In genomic region chr16:66717112-66717675, GRCh38 we compare ENCODE assay signal across 8 cellular contexts. TPM values are rescaled to one million over a fixed set of nuclear protein-coding genes. Genes with fewer than 3 reads are reported as not detected.
DNase-seq lines count a peak whose midpoint lies in the region; ATAC-seq and TF ChIP-seq lines count a peak whose summit lies in the region.

No MANE protein-coding gene starts in this region.

- TF ChIP-seq CTCF in PC-3 (conservative IDR thresholded peaks at IDR 0.05; ENCODE audit: low read depth, low read length) (peak; percentile 63), uterus (IDR thresholded peaks at IDR 0.05) (peak in 1 of 4 experiments; percentile 26)

- H3K36me3 ChIP-seq in PC-3 (ENCODE audit: low read depth, low read length): peaks cover 4% of the 10 kb centered on the region; the same call in 1 of the 2 replicates
- H3K36me3 ChIP-seq in uterus: no peaks in the 10 kb centered on the region

- no peaks in the 10 kb centered on the region; the same call in 1 of the 2 replicates for H4K20me1 ChIP-seq in PC-3 (ENCODE audit: low read length)

- intact Hi-C loops in PC-3 (cut with micrococcal nuclease) (no loop called here), uterus (cut with DNase I; ENCODE audit: low total_unique reads) (no loop called here)

- H3K27me3 ChIP-seq in PC-3 (ENCODE audit: low read length): no peaks in the 10 kb centered on the region
- no peaks in the 10 kb centered on the region for H3K27me3 ChIP-seq in uterus

- TF ChIP-seq POLR2A in uterus (IDR thresholded peaks at IDR 0.05): no peak

- H2AFZ ChIP-seq in PC-3 (ENCODE audit: low read length): no peak overlapping the region

- H3K4me2 ChIP-seq in PC-3 (ENCODE audit: low read length): no peak overlapping the region

- CTCF ChIA-PET in PC-3 (lab: Charles Lee): no interaction called here

- H3K9me2 ChIP-seq in PC-3 (replicated peaks; ENCODE audit: low read length): no peaks in the 10 kb centered on the region

- H3F3A ChIP-seq in PC-3 (ENCODE audit: low read length, unreplicated experiment): no peaks in the 10 kb centered on the region

- BruUV-seq in PC-3 (replicated peaks; lab: Mats Ljungman, UMichigan): no TSS peak

- H3K4me1 ChIP-seq in PC-3 (ENCODE audit: insufficient read depth, low read length): peaks cover 8% of the 10 kb centered on the region; the same call in 1 of the 2 replicates
- H3K4me1 ChIP-seq in uterus: no peaks in the 10 kb centered on the region

- H3K27ac ChIP-seq in PC-3 (ENCODE audit: low read length) (no peak overlapping the region), uterus (no peak overlapping the region)

- H3K4me3 ChIP-seq in PC-3 (ENCODE audit: low read length): no peak overlapping the region
- H3K4me3 ChIP-seq in uterus: no peak overlapping the region

- POLR2A ChIA-PET in PC-3 (lab: Charles Lee; ENCODE audit: unreplicated experiment): no interaction called here

- no peaks in the 10 kb centered on the region for H3K79me2 ChIP-seq in PC-3 (ENCODE audit: low read length)

- DNase-seq in stimulated activated CD4-positive, alpha-beta T cell treated with anti-CD3 and anti-CD28 coated beads, Interleukin-2, amount 100 ng/mL, for 24 hours: peak; percentile 20 to 24
- DNase-seq in stimulated activated CD4-positive, alpha-beta T cell treated with anti-CD3 and anti-CD28 coated beads, Interleukin-1b, Interleukin-23, amount 100 ng/mL, for 48 hours: no peak
- DNase-seq in PC-3 (peak; percentile 47), epidermal melanocyte (ENCODE audit: insufficient read length, low spot score) (peak; percentile 40), myocyte (ENCODE audit: low read depth) (peak; percentile 34), uterus (no peak), NCI-H1105 (lab: John Stamatoyannopoulos, UW) (no peak)

- H3K9me3 ChIP-seq in PC-3 (ENCODE audit: low read length) (no peaks in the 10 kb centered on the region), uterus (no peaks in the 10 kb centered on the region)

- ATAC-seq in PC-3 (peak; percentile 83), GM19023 (IDR thresholded peaks at IDR 0.05; ENCODE audit: unreplicated experiment) (no peak)

- H3K9ac ChIP-seq in PC-3 (ENCODE audit: low read length): no peak overlapping the region

RNA-seq across cellular contexts. Expression of gene CMTM4, which starts 20.7 kb away (rescaled TPM):
- 16.9 and 17.0 TPM in 2 replicates for total RNA-seq in PC-3 (2014; rRNA removed)
- total RNA-seq in myocyte: 10.7 and 10.9 TPM in 2 replicates
- 15.7 TPM for polyA plus RNA-seq in myocyte (2012)
- 10 to 100 TPM in 2 of 4 donors, 1 to 10 TPM in 2; 6.1 to 41.5 (median 15.1) TPM for total RNA-seq in uterus

RNA-seq across cellular contexts. Expression of gene DYNC1LI2, which starts 34.2 kb away (rescaled TPM):
- total RNA-seq in PC-3 (2014; rRNA removed) (63.9 and 82.8 TPM in 2 replicates), myocyte (108 and 137 TPM in 2 replicates), uterus (100 to 1,000 TPM; 109 to 279 (median 151) TPM)
- 79.6 TPM for polyA plus RNA-seq in myocyte (2012)

Comparison
In these comparisons a context has a peak if more than half of its experiments do, and no peak if none do; other contexts are left out.
1. DNase-seq: peak in stimulated activated CD4-positive, alpha-beta T cell treated with anti-CD3 and anti-CD28 coated beads, Interleukin-2, amount 100 ng/mL, for 24 hours (2 of 2), PC-3 (single experiment), epidermal melanocyte (single experiment) and myocyte (single experiment); none in stimulated activated CD4-positive, alpha-beta T cell treated with anti-CD3 and anti-CD28 coated beads, Interleukin-1b, Interleukin-23, amount 100 ng/mL, for 48 hours (single experiment), uterus (0 of 2) and NCI-H1105 (single experiment).